Comparison of ENCODE assay signal across 18 cellular contexts in the genomic region with DNA sequence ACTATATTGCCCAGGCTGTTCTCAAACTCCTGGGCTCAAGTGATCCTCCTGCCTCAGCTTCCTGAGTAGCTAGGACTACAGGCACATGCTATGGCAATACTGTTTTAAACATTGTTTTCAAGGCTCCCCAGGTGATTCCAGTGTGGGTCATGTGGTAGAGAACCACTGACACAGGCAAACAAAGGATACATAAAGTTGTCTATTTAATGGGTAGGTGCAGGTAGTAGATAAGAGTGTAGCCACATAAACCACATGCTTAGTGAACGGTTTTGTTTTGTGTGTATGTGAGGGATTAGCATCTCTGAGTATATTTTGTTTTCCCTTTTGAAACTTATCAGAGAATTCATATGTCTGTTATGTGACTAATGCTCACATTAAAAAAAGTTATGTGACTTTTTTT. TPM values are rescaled to one million over a fixed set of nuclear protein-coding genes. Genes with fewer than 3 reads are reported as not detected.
DNase-seq lines count a peak whose midpoint lies in the region; ATAC-seq and TF ChIP-seq lines count a peak whose summit lies in the region.
"Had no signal": no experiment of that assay in that cellular context is flagged by ENCODE, and none has a peak within 500 bp of the region (broad histone marks: within the 10 kb centered on the region; RNA-seq: fewer than 3 reads in every experiment).

No MANE protein-coding gene starts in this region.

- peaks cover 33% of the 10 kb centered on the region for H3K4me1 Mint-ChIP-seq in activated CD4-positive, alpha-beta memory T cell treated with anti-CD3 and anti-CD28 coated beads for 36 hours (ENCODE audit: low read depth)
- peaks cover 13% of the 10 kb centered on the region for H3K4me1 Mint-ChIP-seq in memory B cell

- H3K9me3 Mint-ChIP-seq in activated CD4-positive, alpha-beta memory T cell treated with anti-CD3 and anti-CD28 coated beads for 36 hours = no peaks in the 10 kb centered on the region
- H3K9me3 Mint-ChIP-seq in memory B cell = peaks cover 2% of the 10 kb centered on the region

- no peak overlapping the region for H3K9ac ChIP-seq in colonic mucosa (ENCODE audit: low read depth in 2 of 2, low read length in 2 of 2)

- H3K36me3 Mint-ChIP-seq in activated CD4-positive, alpha-beta memory T cell treated with anti-CD3 and anti-CD28 coated beads for 36 hours = peaks cover 49% of the 10 kb centered on the region
- peaks cover 57% of the 10 kb centered on the region for H3K36me3 Mint-ChIP-seq in memory B cell

- TF ChIP-seq CTCF in colonic mucosa (IDR thresholded peaks at IDR 0.05) = no peak

- H3K36me3 ChIP-seq in colonic mucosa = peaks cover 10% of the 10 kb centered on the region

- ATAC-seq in activated CD4-positive, CD25-positive, alpha-beta regulatory T cell treated with anti-CD3 and anti-CD28 coated beads, Interleukin-2, amount 50 U/mL, for 24 hours = peak; percentile 89 to 95
- ATAC-seq in HG02870 (IDR thresholded peaks at IDR 0.05; ENCODE audit: unreplicated experiment) (peak; percentile 85), memory B cell (ENCODE audit: low read depth) (no peak)
- ATAC-seq: body of pancreas, pancreas, upper lobe of right lung had no signal

- no peaks in the 10 kb centered on the region for H3K4me1 ChIP-seq in colonic mucosa
- H3K4me1 ChIP-seq: body of pancreas, pancreas, Peyer's patch, upper lobe of right lung had no signal

- DNase-seq in activated CD4-positive, CD25-positive, alpha-beta regulatory T cell (lab: John Stamatoyannopoulos, UW) = no peak
- peak; percentile 43 for DNase-seq in activated CD4-positive, alpha-beta memory T cell treated with anti-CD3 and anti-CD28 coated beads for 36 hours
- DNase-seq in memory B cell (ENCODE audit: low spot score in 2 of 2) (no peak), kidney tubule cell (ENCODE audit: low spot score) (no peak), colonic mucosa (no peak), posterior vena cava (ENCODE audit: low spot score) (no peak)
- DNase-seq: activated CD8-positive, alpha-beta memory T cell treated with anti-CD3 and anti-CD28 coated beads, Interleukin-2, amount 50 U/mL, for 48 hours; body of pancreas; Calu3; foreskin melanocyte; midbrain; NCI-H1048; NCI-H510A; pancreas; Peyer's patch; upper lobe of right lung had no signal

- peak overlapping the region; percentile 42 for H3K27ac Mint-ChIP-seq in activated CD4-positive, alpha-beta memory T cell treated with anti-CD3 and anti-CD28 coated beads for 36 hours
- peak overlapping the region; percentile 80 for H3K27ac Mint-ChIP-seq in memory B cell

- no peaks in the 10 kb centered on the region for H3K9me3 ChIP-seq in colonic mucosa
- H3K9me3 ChIP-seq: body of pancreas, pancreas, Peyer's patch, upper lobe of right lung had no signal

- H3K27me3 Mint-ChIP-seq in activated CD4-positive, alpha-beta memory T cell treated with anti-CD3 and anti-CD28 coated beads for 36 hours = no peaks in the 10 kb centered on the region
- H3K27me3 Mint-ChIP-seq in memory B cell = no peaks in the 10 kb centered on the region

- intact Hi-C loops in activated CD4-positive, alpha-beta memory T cell treated with anti-CD3 and anti-CD28 coated beads for 36 hours (cut with micrococcal nuclease) = loop anchor here (1.0 kb wide), 4 partner anchors 37 to 143 kb away; a partner anchor contains a TSS
- intact Hi-C loops in colonic mucosa (cut with DNase I) (no loop called here), posterior vena cava (cut with DNase I) (no loop called here)

- CTCF ChIA-PET in activated CD4-positive, alpha-beta memory T cell treated with anti-CD3 and anti-CD28 coated beads for 36 hours (lab: Charles Lee) = no interaction called here

- H3K27ac ChIP-seq in colonic mucosa = no peak overlapping the region
- H3K27ac ChIP-seq: body of pancreas, pancreas, Peyer's patch, upper lobe of right lung had no signal

- no peaks in the 10 kb centered on the region for H3K27me3 ChIP-seq in colonic mucosa
- H3K27me3 ChIP-seq: body of pancreas, pancreas, Peyer's patch, upper lobe of right lung had no signal

- no peak overlapping the region for H3K4me3 Mint-ChIP-seq in activated CD4-positive, alpha-beta memory T cell treated with anti-CD3 and anti-CD28 coated beads for 36 hours
- no peak overlapping the region for H3K4me3 Mint-ChIP-seq in memory B cell

- POLR2A ChIA-PET in activated CD4-positive, alpha-beta memory T cell treated with anti-CD3 and anti-CD28 coated beads for 36 hours (lab: Charles Lee) = no interaction called here

- H3K4me3 ChIP-seq in colonic mucosa = no peak overlapping the region
- H3K4me3 ChIP-seq: body of pancreas, pancreas, Peyer's patch, upper lobe of right lung had no signal

RNA-seq across cellular contexts. Expression of a gene that starts 36.7 kb away (rescaled TPM):
- total RNA-seq in activated CD4-positive, alpha-beta memory T cell treated with anti-CD3 and anti-CD28 coated beads for 36 hours = 10 to 100 TPM; 13.3 to 13.8 TPM
- total RNA-seq in colonic mucosa = 10 to 100 TPM in 1 of 2 donors, 1 to 10 TPM in 1; 8.8 to 14.8 TPM
- 10 to 100 TPM; 13.8 to 14.2 TPM for total RNA-seq in posterior vena cava
